9 cellular contexts compared by ENCODE assay signal in the genomic region with DNA sequence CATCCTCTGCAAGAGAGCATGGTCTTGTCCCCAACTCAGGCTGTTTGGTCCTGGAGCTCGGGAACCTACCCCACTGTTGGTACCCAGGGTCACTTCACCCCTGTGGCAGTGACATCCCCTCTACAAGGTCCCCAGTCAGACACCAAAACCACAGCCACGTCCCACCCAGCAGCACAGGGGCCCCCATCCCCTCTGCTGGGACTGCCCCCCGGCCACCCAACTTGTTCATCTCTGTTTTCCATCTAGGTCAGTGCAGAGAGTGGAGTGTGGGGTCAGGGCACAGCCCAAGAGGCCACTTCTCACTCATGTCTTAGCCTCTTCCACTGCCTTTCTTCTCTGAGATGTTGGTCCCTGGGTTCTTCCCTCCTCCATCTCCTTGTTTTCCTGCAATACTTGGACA.
"Had no signal": no experiment of that assay in that cellular context is flagged by ENCODE, and none has a peak within 500 bp of the region (broad histone marks: within the 10 kb centered on the region; RNA-seq: fewer than 3 reads in every experiment).

No MANE protein-coding gene starts in this region.

- H3K9ac ChIP-seq: GM23248 had no signal

- H3K27ac Mint-ChIP-seq: HFFc6 had no signal

- H3K9me3 Mint-ChIP-seq: HFFc6 had no signal

- H3K36me3 ChIP-seq: HAP-1 had no signal

- H3K9me3 ChIP-seq: HAP-1 had no signal

- H3K27ac ChIP-seq: GM23248, HL-60 had no signal

- H2AFZ ChIP-seq: GM23248 had no signal

- ATAC-seq: HCT116, HepG2, K562 had no signal

- H3K4me3 ChIP-seq: GM23248, HAP-1, K562 had no signal

- DNase-seq: GM23248, GOT3, H7, HFFc6 had no signal

- H3K4me3 Mint-ChIP-seq: HFFc6 had no signal
